In genomic region chr20:63154395-63154794, GRCh38 we compare ENCODE assay signal across 24 cellular contexts.
DNase-seq lines count a peak whose midpoint lies in the region; ATAC-seq and TF ChIP-seq lines count a peak whose summit lies in the region.
"Had no signal": no experiment of that assay in that cellular context is flagged by ENCODE, and none has a peak within 500 bp of the region (broad histone marks: within the 10 kb centered on the region; RNA-seq: fewer than 3 reads in every experiment).

No MANE protein-coding gene starts in this region.

- H3K27me3 Mint-ChIP-seq in activated naive CD8-positive, alpha-beta T cell treated with anti-CD3 and anti-CD28 coated beads, Interleukin-2, amount 10 ng/mL, durations not matched to agents 7 days and 5 days: peaks cover 7% of the 10 kb centered on the region
- H3K27me3 Mint-ChIP-seq in activated naive CD8-positive, alpha-beta T cell treated with anti-CD3 and anti-CD28 coated beads for 36 hours: peaks cover 33% of the 10 kb centered on the region
- H3K27me3 Mint-ChIP-seq in GM23338 (ENCODE audit: insufficient read depth, low read depth, poor library complexity) (peaks cover 7% of the 10 kb centered on the region), chondrocyte (ENCODE audit: low read depth) (peaks cover 32% of the 10 kb centered on the region)

- H3K27me3 ChIP-seq in GM23338 (ENCODE audit: insufficient read depth): no peaks in the 10 kb centered on the region
- peaks cover 35% of the 10 kb centered on the region for H3K27me3 ChIP-seq in osteoblast (ENCODE audit: insufficient read depth, low read length)
- H3K27me3 ChIP-seq in stomach: peaks cover 0 to 97% (median 68%) of the 10 kb centered on the region in 3 donors

- TF ChIP-seq CTCF in GM23338 (conservative IDR thresholded peaks at IDR 0.05; ENCODE audit: low read depth in 2 of 2) (no peak), chondrocyte (IDR thresholded peaks at IDR 0.05) (no peak), osteoblast (IDR thresholded peaks at IDR 0.05; ENCODE audit: extremely low read depth, low read depth, low read length) (no peak), stomach (IDR thresholded peaks at IDR 0.05) (no peak)

- no peaks in the 10 kb centered on the region for H3F3A ChIP-seq in GM23338 (replicated peaks; ENCODE audit: low read depth)

- no peaks in the 10 kb centered on the region for H3K9me3 Mint-ChIP-seq in activated naive CD8-positive, alpha-beta T cell treated with anti-CD3 and anti-CD28 coated beads, Interleukin-2, amount 10 ng/mL, durations not matched to agents 7 days and 5 days
- H3K9me3 Mint-ChIP-seq in activated naive CD8-positive, alpha-beta T cell treated with anti-CD3 and anti-CD28 coated beads for 36 hours: no peaks in the 10 kb centered on the region
- peaks cover 7% of the 10 kb centered on the region; the same call in 1 of the 3 replicates for H3K9me3 Mint-ChIP-seq in GM23338
- no peaks in the 10 kb centered on the region for H3K9me3 Mint-ChIP-seq in chondrocyte (ENCODE audit: low read depth)
- H3K9me3 Mint-ChIP-seq: CD8-positive, alpha-beta T cell had no signal

- POLR2A ChIA-PET in activated naive CD8-positive, alpha-beta T cell treated with anti-CD3 and anti-CD28 coated beads, Interleukin-2, amount 10 ng/mL, durations not matched to agents 7 days and 5 days (lab: Charles Lee): no interaction called here

- H3K27ac Mint-ChIP-seq in activated naive CD8-positive, alpha-beta T cell treated with anti-CD3 and anti-CD28 coated beads, Interleukin-2, amount 10 ng/mL, durations not matched to agents 7 days and 5 days: no peak overlapping the region
- H3K27ac Mint-ChIP-seq in activated naive CD8-positive, alpha-beta T cell treated with anti-CD3 and anti-CD28 coated beads for 36 hours: no peak overlapping the region
- no peak overlapping the region for H3K27ac Mint-ChIP-seq in GM23338
- H3K27ac Mint-ChIP-seq in chondrocyte (ENCODE audit: unreplicated experiment): no peak overlapping the region
- H3K27ac Mint-ChIP-seq: CD8-positive, alpha-beta T cell had no signal

- 22 to 47% (median 29%) methylated on average over 3 of the region's 3 CpGs; no CpG with 5 or more reads in 1 of the 5 donors for WGBS in stomach, 5 donors

- no peaks in the 10 kb centered on the region for H3K36me3 Mint-ChIP-seq in activated naive CD8-positive, alpha-beta T cell treated with anti-CD3 and anti-CD28 coated beads, Interleukin-2, amount 10 ng/mL, durations not matched to agents 7 days and 5 days
- H3K36me3 Mint-ChIP-seq in activated naive CD8-positive, alpha-beta T cell treated with anti-CD3 and anti-CD28 coated beads for 36 hours: no peaks in the 10 kb centered on the region
- no peaks in the 10 kb centered on the region; the same call in 2 of the 3 replicates for H3K36me3 Mint-ChIP-seq in GM23338 (ENCODE audit: low read depth)
- H3K36me3 Mint-ChIP-seq in chondrocyte (ENCODE audit: low read depth): no peaks in the 10 kb centered on the region
- H3K36me3 Mint-ChIP-seq: CD8-positive, alpha-beta T cell had no signal

- H4K20me1 ChIP-seq in GM23338 (replicated peaks; ENCODE audit: insufficient read depth) (no peaks in the 10 kb centered on the region), osteoblast (ENCODE audit: insufficient read depth, low read length) (no peaks in the 10 kb centered on the region)

- no peaks in the 10 kb centered on the region for H3K9me2 ChIP-seq in GM23338 (ENCODE audit: insufficient read depth)

- TF ChIP-seq POLR2A in stomach (IDR thresholded peaks at IDR 0.05): no peak

- H3K4me3 ChIP-seq in GM23338: no peak overlapping the region
- no peak overlapping the region for H3K4me3 ChIP-seq in osteoblast (ENCODE audit: insufficient read depth, low read length)
- H3K4me3 ChIP-seq in stomach: no peak overlapping the region
- H3K4me3 ChIP-seq: GM12878 had no signal

- H3K4me3 Mint-ChIP-seq in activated naive CD8-positive, alpha-beta T cell treated with anti-CD3 and anti-CD28 coated beads, Interleukin-2, amount 10 ng/mL, durations not matched to agents 7 days and 5 days: no peak overlapping the region
- H3K4me3 Mint-ChIP-seq in activated naive CD8-positive, alpha-beta T cell treated with anti-CD3 and anti-CD28 coated beads for 36 hours: no peak overlapping the region
- H3K4me3 Mint-ChIP-seq in GM23338: no peak overlapping the region
- no peak overlapping the region for H3K4me3 Mint-ChIP-seq in chondrocyte (ENCODE audit: unreplicated experiment)
- H3K4me3 Mint-ChIP-seq: CD8-positive, alpha-beta T cell had no signal

- TF ChIP-seq EP300 in stomach (IDR thresholded peaks at IDR 0.05): no peak

- H3K4me1 ChIP-seq in GM23338 (ENCODE audit: insufficient read depth): no peaks in the 10 kb centered on the region
- H3K4me1 ChIP-seq in osteoblast (ENCODE audit: insufficient read depth, low read length): no peaks in the 10 kb centered on the region
- peaks cover 0 to 7% (median 3%) of the 10 kb centered on the region in 4 donors for H3K4me1 ChIP-seq in stomach

- no peaks in the 10 kb centered on the region for H3K4me1 Mint-ChIP-seq in activated naive CD8-positive, alpha-beta T cell treated with anti-CD3 and anti-CD28 coated beads, Interleukin-2, amount 10 ng/mL, durations not matched to agents 7 days and 5 days
- no peaks in the 10 kb centered on the region for H3K4me1 Mint-ChIP-seq in activated naive CD8-positive, alpha-beta T cell treated with anti-CD3 and anti-CD28 coated beads for 36 hours
- H3K4me1 Mint-ChIP-seq in GM23338: peaks cover 9% of the 10 kb centered on the region; the same call in 1 of the 3 replicates
- H3K4me1 Mint-ChIP-seq in chondrocyte (ENCODE audit: low read depth): peaks cover 9% of the 10 kb centered on the region

- H3K27ac ChIP-seq in GM23338 (ENCODE audit: low read depth) (no peak overlapping the region), osteoblast (ENCODE audit: low read depth, low read length) (no peak overlapping the region), stomach (no peak overlapping the region)

- intact Hi-C loops in stomach (cut with DNase I; ENCODE audit: low total_unique reads): no loop called here

- H3K79me2 ChIP-seq in GM23338 (replicated peaks; ENCODE audit: insufficient read depth): no peaks in the 10 kb centered on the region
- no peaks in the 10 kb centered on the region for H3K79me2 ChIP-seq in osteoblast (ENCODE audit: insufficient read depth, low read length)

- H2AFZ ChIP-seq in GM23338 (no peak overlapping the region), osteoblast (ENCODE audit: low read length) (no peak overlapping the region)

- peak; percentile 10 for DNase-seq in activated naive CD8-positive, alpha-beta T cell treated with anti-CD3 and anti-CD28 coated beads, Interleukin-2, amount 10 ng/mL, durations not matched to agents 7 days and 5 days
- DNase-seq in activated naive CD8-positive, alpha-beta T cell treated with anti-CD3 and anti-CD28 coated beads for 36 hours: no peak
- DNase-seq in GM23338 (ENCODE audit: low spot score) (no peak), chondrocyte (ENCODE audit: low spot score) (peak; percentile 48), osteoblast (ENCODE audit: insufficient read length, low spot score, missing footprints) (peak; percentile 34), nucleus accumbens (lab: John Stamatoyannopoulos, UW) (no peak), stomach (no peak)
- DNase-seq: 8988T; C1 segment of cervical spinal cord; CD8-positive, alpha-beta T cell; DMS79; EL; GDM1; H7; KBM-7; NCI-H2029; NCI-H446; NCI-H524 treated with DMSO at 0.1 percent for 48 hours; NCI-H774; NK-92 treated with Interleukin-12 subunit alpha and Interleukin-12 subunit beta, amount 100 ng/mL, for 24 hours; PC-3 had no signal

- no peak for ATAC-seq in activated naive CD8-positive, alpha-beta T cell treated with anti-CD3 and anti-CD28 coated beads, Interleukin-2, amount 10 ng/mL, durations not matched to agents 7 days and 5 days (ENCODE audit: low read depth)
- ATAC-seq in GM23338: peak; percentile 17; the same call in 1 of the 3 replicates
- no peak for ATAC-seq in GM18907 (IDR thresholded peaks at IDR 0.05; ENCODE audit: unreplicated experiment)
- ATAC-seq: CD8-positive, alpha-beta T cell; GM12878; PC-3 had no signal

- no peaks in the 10 kb centered on the region for H3K9me3 ChIP-seq in osteoblast (ENCODE audit: low read depth, low read length)
- H3K9me3 ChIP-seq in stomach: no peaks in the 10 kb centered on the region
- H3K9me3 ChIP-seq: Caco-2 had no signal

- H3K4me2 ChIP-seq in GM23338: no peak overlapping the region
- H3K4me2 ChIP-seq in osteoblast (ENCODE audit: insufficient read depth, low read length): no peak overlapping the region

- H3K36me3 ChIP-seq in GM23338 (ENCODE audit: insufficient read depth) (no peaks in the 10 kb centered on the region), osteoblast (ENCODE audit: insufficient read depth, low read length) (no peaks in the 10 kb centered on the region), stomach (no peaks in the 10 kb centered on the region)

TF ChIP-seq in GM23338, 12 proteins besides CTCF, POLR2A, EP300 and RAD21 (continues in another document):
- no peak for TF ChIP-seq REST (IDR thresholded peaks at IDR 0.05; ENCODE audit: unreplicated experiment)
- TF ChIP-seq JUNB (IDR thresholded peaks at IDR 0.05; ENCODE audit: unreplicated experiment): no peak
- no peak for TF ChIP-seq CREB1 (CRISPR knock-in tag; IDR thresholded peaks at IDR 0.05; ENCODE audit: low read depth)
- TF ChIP-seq EZH2phosphoT487 (IDR thresholded peaks at IDR 0.05; ENCODE audit: unreplicated experiment): no peak

Comparison
In these comparisons a context has a peak if more than half of its experiments do, and no peak if none do; other contexts are left out.
1. DNase-seq: peak in activated naive CD8-positive, alpha-beta T cell treated with anti-CD3 and anti-CD28 coated beads, Interleukin-2, amount 10 ng/mL, durations not matched to agents 7 days and 5 days (single experiment), chondrocyte (single experiment) and osteoblast (single experiment); none in activated naive CD8-positive, alpha-beta T cell treated with anti-CD3 and anti-CD28 coated beads for 36 hours (single experiment), GM23338 (single experiment), nucleus accumbens (0 of 56) and stomach (single experiment).